Comparison of ENCODE assay signal across 1 cellular context in genomic region chr2:218291318-218291933, GRCh38.
TF ChIP-seq lines count a peak whose summit lies in the region.

No MANE protein-coding gene starts in this region.

TF ChIP-seq in HepG2, 621 proteins besides CTCF, POLR2A, EP300 and RAD21 (continued from another document):
- TF ChIP-seq ZC3H13 (CRISPR knock-in tag; IDR thresholded peaks at IDR 0.05), result 0 out of 2 replicates have a peak, but pooled peaks have one; percentile 10
- TF ChIP-seq DZIP1 (CRISPR knock-in tag; IDR thresholded peaks at IDR 0.05), result no peak
- TF ChIP-seq SSRP1 (CRISPR knock-in tag; IDR thresholded peaks at IDR 0.05), result no peak
